ENCODE assay signal across 8 cellular contexts in the genomic region with DNA sequence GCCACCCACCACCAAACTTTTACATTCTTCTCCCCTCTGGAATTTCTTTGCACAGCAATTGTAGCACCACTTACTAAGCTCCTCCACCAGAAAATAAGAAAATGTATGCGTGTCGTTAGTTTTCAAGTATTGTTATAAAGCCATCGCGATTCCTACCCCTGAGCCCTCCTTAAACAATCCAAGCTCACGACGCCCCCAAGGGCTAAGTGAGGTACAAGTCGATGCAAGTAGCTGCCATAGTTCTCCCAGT. TPM values are rescaled to one million over a fixed set of nuclear protein-coding genes. Genes with fewer than 3 reads are reported as not detected.
DNase-seq lines count a peak whose midpoint lies in the region; TF ChIP-seq lines count a peak whose summit lies in the region.

No MANE protein-coding gene starts in this region.

- no peak overlapping the region for H2BK15ac ChIP-seq in neuronal stem cell (ENCODE audit: low read length)

- H3K4me1 ChIP-seq in SJSA1 (replicated peaks) (peaks cover 16% of the 10 kb centered on the region), neuronal stem cell (ENCODE audit: control insufficient read depth in 2 of 2, insufficient read depth in 1 of 2, low read depth in 1 of 2, low read length in 2 of 2) (peaks cover 20 to 32% of the 10 kb centered on the region in 2 donors)

- H2BK5ac ChIP-seq in neuronal stem cell (ENCODE audit: low read length) = no peak overlapping the region

- H3K4ac ChIP-seq in neuronal stem cell (ENCODE audit: low read length) = no peak overlapping the region

- H4K8ac ChIP-seq in neuronal stem cell (ENCODE audit: low read depth, low read length) = no peak overlapping the region

- no peak for DNase-seq in activated T-cell treated with anti-CD3 and anti-CD28 coated beads, Interleukin-2, amount 50 U/mL, for 24 hours
- DNase-seq in activated T-cell treated with anti-CD3 and anti-CD28 coated beads, Interleukin-2, amount 50 U/mL, for 48 hours = no peak
- no peak for DNase-seq in SJSA1 (ENCODE audit: low read depth in 1 of 2, low spot score in 2 of 2)
- DNase-seq in epithelial cell of esophagus (ENCODE audit: low read depth) = peak; percentile 41
- no peak for DNase-seq in neuronal stem cell (ENCODE audit: low spot score)
- no peak for DNase-seq in DMS153 (lab: John Stamatoyannopoulos, UW)
- DNase-seq in stimulated activated CD4-positive, alpha-beta T cell treated with anti-CD3 and anti-CD28 coated beads, Interleukin-2, amount 100 ng/mL, for 48 hours = no peak
- DNase-seq in NCI-H146 treated with DMSO at 0.1 percent for 48 hours (lab: John Stamatoyannopoulos, UW; ENCODE audit: unreplicated experiment) = no peak

- TF ChIP-seq CTCF in epithelial cell of esophagus (IDR thresholded peaks at IDR 0.05; ENCODE audit: insufficient read depth, low read depth, low read length, missing control alignments) = no peak

- no peak overlapping the region for H2BK12ac ChIP-seq in neuronal stem cell (ENCODE audit: low read length)

- peak overlapping the region; percentile 87 for H2AFZ ChIP-seq in neuronal stem cell (ENCODE audit: low read length)

- H3K27ac ChIP-seq in SJSA1 (no peak overlapping the region; the same call in 1 of the 2 replicates), neuronal stem cell (replicated peaks; ENCODE audit: low read length) (no peak overlapping the region)

- no peak overlapping the region for H2BK120ac ChIP-seq in neuronal stem cell (ENCODE audit: low read depth, low read length)

- H3K14ac ChIP-seq in neuronal stem cell (ENCODE audit: low read length) = no peak overlapping the region

- peak overlapping the region; percentile 89 for H3K4me2 ChIP-seq in neuronal stem cell (ENCODE audit: insufficient read depth, low read length, poor library complexity, severe bottlenecking)

- H2AK5ac ChIP-seq in neuronal stem cell (ENCODE audit: low read depth, low read length) = no peak overlapping the region

- peaks cover 31% of the 10 kb centered on the region for H3K36me3 Mint-ChIP-seq in activated T-cell treated with anti-CD3 and anti-CD28 coated beads, Interleukin-2, amount 50 U/mL, for 24 hours (ENCODE audit: low read depth)

- H3K36me3 ChIP-seq in SJSA1 = no peaks in the 10 kb centered on the region; the same call in 1 of the 2 replicates
- H3K36me3 ChIP-seq in neuronal stem cell (replicated peaks in 1 of 2; ENCODE audit: control insufficient read depth in 2 of 2, insufficient read depth in 2 of 2, low read length in 2 of 2) = peaks cover 0 to 9% of the 10 kb centered on the region in 2 donors

- H4K91ac ChIP-seq in neuronal stem cell (ENCODE audit: low read depth, low read length, poor library complexity) = no peak overlapping the region

- no CpG with 5 or more reads among the region's 7 CpGs for WGBS in neuronal stem cell (ENCODE audit: extremely low coverage in 2 of 2, insufficient read length in 2 of 2, insufficient replicate concordance in 1 of 2), 2 donors

- H3K18ac ChIP-seq in neuronal stem cell (ENCODE audit: low read length) = no peak overlapping the region

- no peaks in the 10 kb centered on the region for H3K79me1 ChIP-seq in neuronal stem cell (ENCODE audit: low read depth, low read length)

- H3K27me3 ChIP-seq in SJSA1 (replicated peaks) (peaks cover 16% of the 10 kb centered on the region; the same call in 1 of the 2 replicates), neuronal stem cell (ENCODE audit: control insufficient read depth in 3 of 3, insufficient read depth in 3 of 3, low read depth in 1 of 3, low read length in 3 of 3) (peaks cover 0 to 27% (median 8%) of the 10 kb centered on the region in 3 experiments)

- no peaks in the 10 kb centered on the region for H3K9me3 Mint-ChIP-seq in activated T-cell treated with anti-CD3 and anti-CD28 coated beads, Interleukin-2, amount 50 U/mL, for 24 hours

- no peak overlapping the region for H3K9ac ChIP-seq in neuronal stem cell (ENCODE audit: low read depth, low read length, poor library complexity)

- H3K27ac Mint-ChIP-seq in activated T-cell treated with anti-CD3 and anti-CD28 coated beads, Interleukin-2, amount 50 U/mL, for 24 hours = peak overlapping the region; percentile 93

- peak overlapping the region; percentile 90 for H3K4me3 Mint-ChIP-seq in activated T-cell treated with anti-CD3 and anti-CD28 coated beads, Interleukin-2, amount 50 U/mL, for 24 hours

- no peak overlapping the region for H3K23ac ChIP-seq in neuronal stem cell (ENCODE audit: low read depth, low read length, poor library complexity)

- H3K9me3 ChIP-seq in SJSA1 (replicated peaks) (no peaks in the 10 kb centered on the region), neuronal stem cell (replicated peaks in 1 of 2; ENCODE audit: control insufficient read depth in 2 of 2, insufficient read depth in 1 of 2, low read depth in 1 of 2, low read length in 2 of 2) (no peaks in the 10 kb centered on the region)

- H3K4me1 Mint-ChIP-seq in activated T-cell treated with anti-CD3 and anti-CD28 coated beads, Interleukin-2, amount 50 U/mL, for 24 hours (ENCODE audit: low read depth) = peaks cover 52% of the 10 kb centered on the region

- H3K4me3 ChIP-seq in SJSA1 = peak overlapping the region; percentile 67
- peak overlapping the region; percentile 87 for H3K4me3 ChIP-seq in epithelial cell of esophagus (ENCODE audit: low read length)
- H3K4me3 ChIP-seq in neuronal stem cell (ENCODE audit: low read length in 2 of 2) = peak overlapping the region; percentile 84 to 91

- no peaks in the 10 kb centered on the region for H3K27me3 Mint-ChIP-seq in activated T-cell treated with anti-CD3 and anti-CD28 coated beads, Interleukin-2, amount 50 U/mL, for 24 hours

RNA-seq across cellular contexts. Expression of gene FRAT2, which starts 1.3 kb away (rescaled TPM):
- total RNA-seq in SJSA1 (2014; rRNA removed; shearing (Covaris generic)) = 6.4 and 6.9 TPM in 2 replicates
- polyA plus RNA-seq in neuronal stem cell (2013, experiment 1 of 2) = 6.9 TPM
- polyA plus RNA-seq in neuronal stem cell (2013, experiment 2 of 2) = 7.3 TPM

RNA-seq across cellular contexts. Expression of gene FRAT1, which starts 14.2 kb away (rescaled TPM):
- 1.7 and 2.2 TPM in 2 replicates for total RNA-seq in SJSA1 (2014; rRNA removed; shearing (Covaris generic))
- 1.8 TPM for polyA plus RNA-seq in neuronal stem cell (2013, experiment 1 of 2)
- polyA plus RNA-seq in neuronal stem cell (2013, experiment 2 of 2) = 1.8 TPM

RNA-seq across cellular contexts. Expression of gene ARHGAP19, which starts 40.8 kb away (rescaled TPM):
- 18.5 and 20.6 TPM in 2 replicates for total RNA-seq in SJSA1 (2014; rRNA removed; shearing (Covaris generic))
- 32.1 TPM for polyA plus RNA-seq in neuronal stem cell (2013, experiment 1 of 2)
- polyA plus RNA-seq in neuronal stem cell (2013, experiment 2 of 2) = 34.3 TPM
